28 cellular contexts compared by ENCODE assay signal in the genomic region with DNA sequence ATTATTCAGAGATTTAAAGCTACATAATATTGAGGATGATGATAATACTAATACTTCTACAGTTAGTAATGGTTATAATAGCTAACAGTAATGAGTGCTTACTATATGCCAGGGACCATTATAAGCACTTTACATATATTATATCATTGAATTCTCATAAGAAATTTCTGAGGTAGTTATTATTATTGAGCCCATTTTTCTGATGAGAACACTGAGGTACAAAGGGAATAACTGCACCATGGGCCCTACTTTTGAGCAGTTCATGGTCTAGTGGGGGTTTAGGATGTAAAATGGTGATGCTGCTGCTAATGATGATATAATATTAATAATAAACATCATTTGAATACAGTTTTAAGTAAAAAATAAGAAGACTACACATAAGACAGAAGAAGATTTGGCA.
"Had no signal": no experiment of that assay in that cellular context is flagged by ENCODE, and none has a peak within 500 bp of the region (broad histone marks: within the 10 kb centered on the region; RNA-seq: fewer than 3 reads in every experiment).

No MANE protein-coding gene starts in this region.

- FAIRE-seq: colon, endometrium, endothelial cell of umbilical vein, frontal cortex had no signal

- H3K4me3 ChIP-seq: colonic mucosa, coronary artery, dorsolateral prefrontal cortex, esophagus muscularis mucosa, esophagus squamous epithelium, gastrocnemius medialis, gastroesophageal sphincter, heart left ventricle, heart right ventricle had no signal

- H3K36me3 ChIP-seq: colonic mucosa, esophagus muscularis mucosa, esophagus squamous epithelium, gastrocnemius medialis, gastroesophageal sphincter, heart left ventricle, heart right ventricle had no signal

- DNase-seq: colonic mucosa; cortex of kidney; dermis blood vessel endothelial cell; dorsolateral prefrontal cortex; effector CD4-positive, alpha-beta T cell; effector CD8-positive, alpha-beta T cell; effector memory CD4-positive, alpha-beta T cell; effector memory CD8-positive, alpha-beta T cell; endodermal cell; erythroblast; esophagus squamous epithelium; foreskin fibroblast; foreskin keratinocyte; foreskin melanocyte; gastrocnemius medialis; glutamatergic neuron; head of caudate nucleus; heart left ventricle; heart right ventricle had no signal

- H3K27me3 ChIP-seq: colonic mucosa, esophagus muscularis mucosa, gastrocnemius medialis, gastroesophageal sphincter, heart left ventricle, heart right ventricle had no signal

- H3K27ac ChIP-seq: colonic mucosa, coronary artery, dorsolateral prefrontal cortex, epithelial cell of prostate, esophagus muscularis mucosa, esophagus squamous epithelium, foreskin keratinocyte, gastrocnemius medialis, gastroesophageal sphincter, heart left ventricle, heart right ventricle had no signal

- H3K4me1 ChIP-seq: colonic mucosa, esophagus squamous epithelium, foreskin keratinocyte, gastrocnemius medialis, gastroesophageal sphincter had no signal

- H3K9me3 ChIP-seq: colonic mucosa, esophagus squamous epithelium, gastrocnemius medialis had no signal

- ATAC-seq: effector memory CD8-positive, alpha-beta T cell; esophagus mucosa; foreskin keratinocyte; gastrocnemius medialis; gastroesophageal sphincter; heart left ventricle; heart right ventricle had no signal
